Comparison of ENCODE assay signal across 1 cellular context in genomic region chr17:48972749-48973097, GRCh38.
TF ChIP-seq lines count a peak whose summit lies in the region.

No MANE protein-coding gene starts in this region.

TF ChIP-seq in K562, 482 proteins besides CTCF, POLR2A, EP300 and RAD21:
- TF ChIP-seq AFF1 (IDR thresholded peaks at IDR 0.05; ENCODE audit: low read depth in 1 of 2, partially characterized antibody in 2 of 2) (no peak), MIER1 (IDR thresholded peaks at IDR 0.05; ENCODE audit: low read depth) (0 out of 2 replicates have a peak, but pooled peaks have one; percentile 22), ZBTB5 (IDR thresholded peaks at IDR 0.05) (no peak), NRF1 (conservative IDR thresholded peaks at IDR 0.05 in 1 of 2, IDR thresholded peaks at IDR 0.05 in 1 of 2) (0 out of 4 replicates have a peak, but pooled peaks of 1 of the 2 experiments have one; percentile 7), SMARCA5 (IDR thresholded peaks at IDR 0.05) (peak; percentile 5; the same call in 1 of the 2 replicates), JUND (IDR thresholded peaks at IDR 0.05; ENCODE audit: borderline replicate concordance, low read depth, low read length) (no peak), JUND (tag; IDR thresholded peaks at IDR 0.05; ENCODE audit: borderline replicate concordance, low read depth, low read length) (no peak), TEAD1 (CRISPR knock-in tag; IDR thresholded peaks at IDR 0.05) (0 out of 4 replicates have a peak, but pooled peaks of 1 of the 2 experiments have one; percentile 8), ZFP30 (CRISPR knock-in tag; IDR thresholded peaks at IDR 0.05; ENCODE audit: borderline replicate concordance) (no peak), TFAP4 (CRISPR knock-in tag; IDR thresholded peaks at IDR 0.05; ENCODE audit: borderline replicate concordance) (peak; percentile 40; the same call in 1 of the 2 replicates), ZNF592 (IDR thresholded peaks at IDR 0.05) (0 out of 2 replicates have a peak, but pooled peaks have one; percentile 4)
